In the genomic region with DNA sequence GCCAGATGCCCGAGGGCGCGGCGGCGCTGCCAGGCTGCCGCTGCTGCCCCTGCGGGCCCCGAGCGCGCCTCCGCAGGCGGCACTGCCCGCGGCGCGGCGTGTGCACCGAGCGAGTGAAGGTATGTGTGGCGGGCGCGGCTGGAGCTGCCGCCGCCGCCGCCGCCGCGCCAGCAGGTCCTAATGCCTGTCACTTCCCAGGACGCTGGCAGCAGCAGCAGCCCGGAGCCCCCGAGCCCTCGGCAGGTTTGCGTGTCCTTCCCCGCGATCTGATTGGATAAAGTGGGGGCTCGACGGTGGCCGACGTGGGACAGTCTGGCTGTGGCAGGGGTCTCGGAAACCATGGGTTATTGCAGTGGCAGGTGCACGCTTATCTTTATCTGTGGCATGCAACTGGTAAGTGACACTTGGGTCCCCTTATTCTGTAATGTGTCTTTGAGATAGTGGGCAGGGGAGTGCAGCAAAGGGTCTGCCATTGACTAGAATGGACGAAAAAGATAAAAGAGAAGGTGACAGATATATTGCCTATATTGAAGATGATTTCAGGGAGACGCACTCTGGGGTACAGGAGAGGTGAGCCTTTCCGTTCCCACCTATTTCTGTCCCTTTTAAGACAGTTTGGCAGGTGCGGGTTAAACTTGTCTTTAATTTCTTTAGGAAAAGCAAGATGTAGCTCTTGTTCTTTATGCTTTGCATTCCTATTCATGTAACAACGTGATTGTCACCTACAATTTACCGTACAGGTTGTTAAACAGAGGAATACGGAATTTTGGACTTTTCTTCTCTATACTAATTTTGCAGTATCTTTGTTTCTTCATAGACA, we compare ENCODE assay signal across 8 cellular contexts. TPM values are rescaled to one million over a fixed set of nuclear protein-coding genes. Genes with fewer than 3 reads are reported as not detected.
DNase-seq lines count a peak whose midpoint lies in the region; ATAC-seq, FAIRE-seq and TF ChIP-seq lines count a peak whose summit lies in the region.

A gene (plus strand): TSS at position 4 of the 820 bp plus-strand sequence.

- peak within 1 kb of the TSS; percentile 34 to 73 (median 56); a peak in 19 of 22 replicates for H3K9ac ChIP-seq in BLaER1 treated with 17β-estradiol and CSF1 and Interleukin-3, amounts not matched to agents 10 nM and 100 nM

- H3K4me2 ChIP-seq in BLaER1 treated with 17β-estradiol and CSF1 and Interleukin-3, amounts not matched to agents 10 nM and 100 nM = peak within 1 kb of the TSS; percentile 89 to 100 (median 99)

- DNase-seq in SHP77 (lab: John Stamatoyannopoulos, UW) = peak; percentile 87 to 88
- no peak for DNase-seq in effector memory CD8-positive, alpha-beta T cell
- DNase-seq in mesothelial cell of epicardium (ENCODE audit: low spot score in 2 of 2, unreplicated experiment in 2 of 2) = peak; percentile 25 to 40
- no peak for DNase-seq in tibial artery
- DNase-seq in HTR-8/SVneo (ENCODE audit: insufficient read length, low spot score) = no peak

- H3K27ac ChIP-seq in BLaER1 treated with 17β-estradiol and CSF1 and Interleukin-3, amounts not matched to agents 10 nM and 100 nM = no peak within 1 kb of the TSS
- H3K27ac ChIP-seq in tibial artery = no peak within 1 kb of the TSS

- no peaks in the 10 kb centered on the region for H3K9me3 ChIP-seq in BLaER1 treated with 17β-estradiol and CSF1 and Interleukin-3, amounts not matched to agents 10 nM and 100 nM (replicated peaks in 1 of 11)
- H3K9me3 ChIP-seq in tibial artery = no peaks in the 10 kb centered on the region

- peaks cover 0 to 8% (median 0%) of the 10 kb centered on the region in 10 experiments; a peak in 4 of 20 replicates for H3K4me1 ChIP-seq in BLaER1 treated with 17β-estradiol and CSF1 and Interleukin-3, amounts not matched to agents 10 nM and 100 nM
- H3K4me1 ChIP-seq in tibial artery = peaks cover 0 to 20% (median 8%) of the 10 kb centered on the region in 4 donors

- no peaks in the 10 kb centered on the region for H3K9me3 Mint-ChIP-seq in effector memory CD8-positive, alpha-beta T cell
- H3K9me3 Mint-ChIP-seq in mesothelial cell of epicardium = no peaks in the 10 kb centered on the region

- H3K4me3 ChIP-seq in BLaER1 treated with 17β-estradiol and CSF1 and Interleukin-3, amounts not matched to agents 10 nM and 100 nM = peak within 1 kb of the TSS; percentile 66 to 80 (median 73)
- peak within 1 kb of the TSS; percentile 56 to 72 for H3K4me3 ChIP-seq in tibial artery

- ATAC-seq in GM19025 (IDR thresholded peaks at IDR 0.05; ENCODE audit: low read depth, unreplicated experiment) (peak; percentile 37), HG03432 (IDR thresholded peaks at IDR 0.05; ENCODE audit: unreplicated experiment) (peak; percentile 42)
- ATAC-seq in effector memory CD8-positive, alpha-beta T cell (replicated peaks) = no peak

- intact Hi-C loops in tibial artery (cut with DNase I; ENCODE audit: low total_unique reads) = no loop called here

- H3K4me3 Mint-ChIP-seq in effector memory CD8-positive, alpha-beta T cell = peak within 1 kb of the TSS; percentile 48 to 53
- H3K4me3 Mint-ChIP-seq in mesothelial cell of epicardium = peak within 1 kb of the TSS; percentile 81

- no peaks in the 10 kb centered on the region for H3K36me3 Mint-ChIP-seq in effector memory CD8-positive, alpha-beta T cell (ENCODE audit: insufficient read depth)
- H3K36me3 Mint-ChIP-seq in mesothelial cell of epicardium = no peaks in the 10 kb centered on the region

- H3K4me1 Mint-ChIP-seq in effector memory CD8-positive, alpha-beta T cell (ENCODE audit: low read depth in 2 of 2) = peaks cover 0 to 3% of the 10 kb centered on the region in 2 donors
- H3K4me1 Mint-ChIP-seq in mesothelial cell of epicardium = peaks cover 11% of the 10 kb centered on the region

- peaks cover 0 to 6% (median 0%) of the 10 kb centered on the region in 11 experiments; a peak in 2 of 22 replicates for H4K20me1 ChIP-seq in BLaER1 treated with 17β-estradiol and CSF1 and Interleukin-3, amounts not matched to agents 10 nM and 100 nM

- no peaks in the 10 kb centered on the region for H3K36me3 ChIP-seq in BLaER1 treated with 17β-estradiol and CSF1 and Interleukin-3, amounts not matched to agents 10 nM and 100 nM
- no peaks in the 10 kb centered on the region for H3K36me3 ChIP-seq in tibial artery

- H3K27me3 ChIP-seq in BLaER1 treated with 17β-estradiol and CSF1 and Interleukin-3, amounts not matched to agents 10 nM and 100 nM = peaks cover 44 to 60% (median 57%) of the 10 kb centered on the region in 11 experiments
- H3K27me3 ChIP-seq in tibial artery = no peaks in the 10 kb centered on the region

- TF ChIP-seq CTCF in mesothelial cell of epicardium (IDR thresholded peaks at IDR 0.05; ENCODE audit: unreplicated experiment) (no peak), tibial artery (IDR thresholded peaks at IDR 0.05) (no peak)

- no peak for FAIRE-seq in HTR-8/SVneo (lab: Jason Lieb, UNC)

- no peak within 1 kb of the TSS for H3K27ac Mint-ChIP-seq in effector memory CD8-positive, alpha-beta T cell
- H3K27ac Mint-ChIP-seq in mesothelial cell of epicardium = no peak within 1 kb of the TSS

- peaks cover 32 to 40% of the 10 kb centered on the region in 2 donors for H3K27me3 Mint-ChIP-seq in effector memory CD8-positive, alpha-beta T cell
- peaks cover 91% of the 10 kb centered on the region for H3K27me3 Mint-ChIP-seq in mesothelial cell of epicardium (ENCODE audit: low read depth)

RNA-seq across cellular contexts. Expression of the gene that starts here (rescaled TPM):
- 0.13 to 1.6 TPM (median 0.20 TPM) in 3 replicates for total RNA-seq in mesothelial cell of epicardium

Comparison
In these comparisons a context has a peak if more than half of its experiments do, and no peak if none do; other contexts are left out.
1. DNase-seq: peak in SHP77 (2 of 2) and mesothelial cell of epicardium (2 of 2); none in effector memory CD8-positive, alpha-beta T cell (0 of 3), tibial artery (0 of 2) and HTR-8/SVneo (single experiment).